Comparison of ENCODE assay signal across 15 cellular contexts in genomic region chr1:243712242-243712641, GRCh38.
A peak's percentile ranks its signal among the peaks of the same experiment; 100 is the strongest.
DNase-seq lines count a peak whose midpoint lies in the region; ATAC-seq, FAIRE-seq and TF ChIP-seq lines count a peak whose summit lies in the region.
"Had no signal": no experiment of that assay in that cellular context is flagged by ENCODE, and none has a peak within 500 bp of the region (broad histone marks: within the 10 kb centered on the region; RNA-seq: fewer than 3 reads in every experiment).

No MANE protein-coding gene starts in this region.

- BruUV-seq in HepG2 (replicated peaks; lab: Mats Ljungman, UMichigan): no TSS peak

- TF ChIP-seq EP300 in HepG2 (IDR thresholded peaks at IDR 0.05; ENCODE audit: low read depth in 2 of 2, low read length in 2 of 2) (no peak), HepG2 (CRISPR knock-in tag; IDR thresholded peaks at IDR 0.05; ENCODE audit: borderline replicate concordance) (no peak)

- ATAC-seq in HepG2 (no peak), GM18861 (IDR thresholded peaks at IDR 0.05; ENCODE audit: unreplicated experiment) (no peak)
- no peak for ATAC-seq in naive thymus-derived CD4-positive, alpha-beta T cell
- ATAC-seq in activated CD8-positive, alpha-beta memory T cell treated with anti-CD3 and anti-CD28 coated beads, Interleukin-2, amount 10 ng/mL, durations not matched to agents 7 days and 5 days: no peak

- no peak for TF ChIP-seq RAD21 in liver (IDR thresholded peaks at IDR 0.05)
- TF ChIP-seq RAD21 in HepG2 (CRISPR knock-in tag; IDR thresholded peaks at IDR 0.05): no peak

- H3K9ac ChIP-seq in liver (ENCODE audit: low read depth in 1 of 2, low read length in 2 of 2): no peak overlapping the region
- H3K9ac ChIP-seq in HepG2 (ENCODE audit: insufficient read depth, low read depth, low read length): no peak overlapping the region
- H3K9ac ChIP-seq in endodermal cell (ENCODE audit: extremely low read depth, low read length, poor library complexity, severe bottlenecking): no peak overlapping the region

- H4K20me1 ChIP-seq in HepG2 (ENCODE audit: insufficient read depth, low read length): no peaks in the 10 kb centered on the region

- H3K27me3 Mint-ChIP-seq in endodermal cell (ENCODE audit: insufficient read depth): no peaks in the 10 kb centered on the region
- no peaks in the 10 kb centered on the region for H3K27me3 Mint-ChIP-seq in naive thymus-derived CD4-positive, alpha-beta T cell
- no peaks in the 10 kb centered on the region for H3K27me3 Mint-ChIP-seq in activated CD8-positive, alpha-beta memory T cell treated with anti-CD3 and anti-CD28 coated beads, Interleukin-2, amount 10 ng/mL, durations not matched to agents 7 days and 5 days
- H3K27me3 Mint-ChIP-seq: CD8-positive, alpha-beta memory T cell had no signal

- no peaks in the 10 kb centered on the region for H3K9me3 ChIP-seq in liver (ENCODE audit: control insufficient read depth in 4 of 4, low read length in 3 of 4)
- no peaks in the 10 kb centered on the region for H3K9me3 ChIP-seq in HepG2 (ENCODE audit: low read length)
- H3K9me3 ChIP-seq in endodermal cell (ENCODE audit: control insufficient read depth, low read length): no peaks in the 10 kb centered on the region
- no peaks in the 10 kb centered on the region for H3K9me3 ChIP-seq in naive thymus-derived CD4-positive, alpha-beta T cell (ENCODE audit: control insufficient read depth in 2 of 3, low read length in 3 of 3)
- H3K9me3 ChIP-seq: SJCRH30 had no signal

- no peak for TF ChIP-seq CTCF in liver (IDR thresholded peaks at IDR 0.05; ENCODE audit: low read depth, low read length, missing input control)
- TF ChIP-seq CTCF in HepG2 (CRISPR knock-in tag; IDR thresholded peaks at IDR 0.05): no peak
- TF ChIP-seq CTCF in endodermal cell (conservative IDR thresholded peaks at IDR 0.05): no peak

- H3K4me1 ChIP-seq in liver (ENCODE audit: control insufficient read depth in 4 of 4, insufficient read depth in 4 of 4, low read length in 3 of 4): peaks cover 2 to 23% (median 9%) of the 10 kb centered on the region in 4 donors
- peaks cover 9% of the 10 kb centered on the region for H3K4me1 ChIP-seq in HepG2 (ENCODE audit: insufficient read depth, low read length)
- no peaks in the 10 kb centered on the region for H3K4me1 ChIP-seq in endodermal cell (ENCODE audit: control insufficient read depth, insufficient read depth, low read length)
- H3K4me1 ChIP-seq in naive thymus-derived CD4-positive, alpha-beta T cell (ENCODE audit: control insufficient read depth in 2 of 2, insufficient read depth in 2 of 2, low read length in 2 of 2): no peaks in the 10 kb centered on the region

- TF ChIP-seq POLR2A in HepG2 (IDR thresholded peaks at IDR 0.05; ENCODE audit: insufficient read depth in 1 of 2, low read depth in 2 of 2, low read length in 2 of 2): no peak

- H3K36me3 ChIP-seq in liver (ENCODE audit: control insufficient read depth in 4 of 4, insufficient read depth in 3 of 4, low read depth in 1 of 4, low read length in 3 of 4): no peaks in the 10 kb centered on the region
- H3K36me3 ChIP-seq in HepG2 (replicated peaks in 1 of 2; ENCODE audit: control insufficient read depth in 1 of 2, insufficient read depth in 2 of 2, low read length in 2 of 2): no peaks in the 10 kb centered on the region
- H3K36me3 ChIP-seq in endodermal cell (ENCODE audit: control insufficient read depth, insufficient read depth, low read length): no peaks in the 10 kb centered on the region
- no peaks in the 10 kb centered on the region for H3K36me3 ChIP-seq in naive thymus-derived CD4-positive, alpha-beta T cell (ENCODE audit: control insufficient read depth in 2 of 3, insufficient read depth in 3 of 3, low read length in 3 of 3)
- H3K36me3 ChIP-seq: SJCRH30 had no signal

- no peaks in the 10 kb centered on the region for H3K79me2 ChIP-seq in HepG2 (ENCODE audit: insufficient read depth, low read length)

- H3K27me3 ChIP-seq in liver (ENCODE audit: control insufficient read depth in 4 of 4, insufficient read depth in 4 of 4, low read length in 3 of 4) (no peaks in the 10 kb centered on the region), HepG2 (ENCODE audit: control insufficient read depth in 1 of 2, insufficient read depth in 2 of 2, low read length in 2 of 2) (no peaks in the 10 kb centered on the region), endodermal cell (ENCODE audit: control insufficient read depth, insufficient read depth, low read length, poor library complexity, severe bottlenecking) (no peaks in the 10 kb centered on the region)
- no peaks in the 10 kb centered on the region for H3K27me3 ChIP-seq in naive thymus-derived CD4-positive, alpha-beta T cell (ENCODE audit: control insufficient read depth in 2 of 2, insufficient read depth in 2 of 2, low read length in 2 of 2)
- H3K27me3 ChIP-seq: SJCRH30 had no signal

- no peak overlapping the region for H3K4me3 ChIP-seq in liver (ENCODE audit: low read depth in 1 of 3, low read length in 3 of 3)
- H3K4me3 ChIP-seq in HepG2 (replicated peaks in 1 of 3; ENCODE audit: insufficient read depth in 1 of 3, low read depth in 2 of 3, low read length in 3 of 3): no peak overlapping the region
- no peak overlapping the region for H3K4me3 ChIP-seq in endodermal cell (ENCODE audit: low read length)
- H3K4me3 ChIP-seq in naive thymus-derived CD4-positive, alpha-beta T cell (ENCODE audit: low read length): no peak overlapping the region

- intact Hi-C loops in HepG2 (cut with micrococcal nuclease; ENCODE audit: unreplicated experiment): no loop called here
- intact Hi-C loops in naive thymus-derived CD4-positive, alpha-beta T cell (cut with micrococcal nuclease): no loop called here

- H3K27ac ChIP-seq in liver (ENCODE audit: low read depth in 1 of 2, low read length in 2 of 2) (no peak overlapping the region), HepG2 (ENCODE audit: extremely low read length, insufficient read depth, low read length) (no peak overlapping the region), endodermal cell (ENCODE audit: low read depth, low read length) (peak overlapping the region; percentile 98)
- H3K27ac ChIP-seq in naive thymus-derived CD4-positive, alpha-beta T cell (ENCODE audit: low read depth, low read length): no peak overlapping the region

- CTCF ChIA-PET in HepG2 (lab: Yijun Ruan, JAX; ENCODE audit: low intra/inter-chr PET ratio, low total read pairs): no interaction called here
- CTCF ChIA-PET in naive thymus-derived CD4-positive, alpha-beta T cell (lab: Charles Lee): no interaction called here
- CTCF ChIA-PET in activated CD8-positive, alpha-beta memory T cell treated with anti-CD3 and anti-CD28 coated beads, Interleukin-2, amount 10 ng/mL, durations not matched to agents 7 days and 5 days (lab: Charles Lee): no interaction called here

- 58% methylated on average over 5 of the region's 5 CpGs for WGBS in liver
- 12% methylated on average over 5 of the region's 5 CpGs for WGBS in HepG2 (ENCODE audit: low lambda C conversion rate)
- 82 to 85% methylated on average over 2 to 5 of the region's 5 CpGs for WGBS in endodermal cell (ENCODE audit: insufficient coverage in 1 of 2, insufficient read length in 1 of 2), 2 experiments

- peaks cover 12% of the 10 kb centered on the region for H3K4me1 Mint-ChIP-seq in endodermal cell
- peaks cover 5 to 74% (median 54%) of the 10 kb centered on the region in 7 donors for H3K4me1 Mint-ChIP-seq in naive thymus-derived CD4-positive, alpha-beta T cell
- H3K4me1 Mint-ChIP-seq in activated CD8-positive, alpha-beta memory T cell treated with anti-CD3 and anti-CD28 coated beads, Interleukin-2, amount 10 ng/mL, durations not matched to agents 7 days and 5 days: peaks cover 13% of the 10 kb centered on the region

- no peak overlapping the region for H2AFZ ChIP-seq in HepG2 (ENCODE audit: low read length)

- H3K36me3 Mint-ChIP-seq in endodermal cell (ENCODE audit: low read depth): no peaks in the 10 kb centered on the region
- H3K36me3 Mint-ChIP-seq in naive thymus-derived CD4-positive, alpha-beta T cell: no peaks in the 10 kb centered on the region
- no peaks in the 10 kb centered on the region for H3K36me3 Mint-ChIP-seq in activated CD8-positive, alpha-beta memory T cell treated with anti-CD3 and anti-CD28 coated beads, Interleukin-2, amount 10 ng/mL, durations not matched to agents 7 days and 5 days

- no peak overlapping the region for H3K4me2 ChIP-seq in HepG2 (ENCODE audit: low read depth, low read length)

- H3K9me3 Mint-ChIP-seq in endodermal cell: no peaks in the 10 kb centered on the region
- H3K9me3 Mint-ChIP-seq in naive thymus-derived CD4-positive, alpha-beta T cell: no peaks in the 10 kb centered on the region
- H3K9me3 Mint-ChIP-seq in activated CD8-positive, alpha-beta memory T cell treated with anti-CD3 and anti-CD28 coated beads, Interleukin-2, amount 10 ng/mL, durations not matched to agents 7 days and 5 days (ENCODE audit: low read depth): no peaks in the 10 kb centered on the region
- H3K9me3 Mint-ChIP-seq: CD8-positive, alpha-beta memory T cell had no signal

- no peak overlapping the region for H3K27ac Mint-ChIP-seq in endodermal cell
- H3K27ac Mint-ChIP-seq in naive thymus-derived CD4-positive, alpha-beta T cell: no peak overlapping the region
- no peak overlapping the region for H3K27ac Mint-ChIP-seq in activated CD8-positive, alpha-beta memory T cell treated with anti-CD3 and anti-CD28 coated beads, Interleukin-2, amount 10 ng/mL, durations not matched to agents 7 days and 5 days
- H3K27ac Mint-ChIP-seq: CD8-positive, alpha-beta memory T cell had no signal

- FAIRE-seq in HepG2 (lab: Jason Lieb, UNC): no peak
- FAIRE-seq: GM12892 had no signal

- no peak overlapping the region for H3K4me3 Mint-ChIP-seq in endodermal cell
- H3K4me3 Mint-ChIP-seq in naive thymus-derived CD4-positive, alpha-beta T cell: no peak overlapping the region
- H3K4me3 Mint-ChIP-seq in activated CD8-positive, alpha-beta memory T cell treated with anti-CD3 and anti-CD28 coated beads, Interleukin-2, amount 10 ng/mL, durations not matched to agents 7 days and 5 days: no peak overlapping the region
- H3K4me3 Mint-ChIP-seq: CD8-positive, alpha-beta memory T cell had no signal

- DNase-seq in HepG2 (ENCODE audit: low spot score): no peak
- no peak for DNase-seq in endodermal cell
- DNase-seq in midbrain (lab: John Stamatoyannopoulos, UW): peak; percentile 17
- DNase-seq in naive thymus-derived CD4-positive, alpha-beta T cell: no peak
- DNase-seq in activated CD8-positive, alpha-beta memory T cell treated with anti-CD3 and anti-CD28 coated beads, Interleukin-2, amount 10 ng/mL, durations not matched to agents 7 days and 5 days: no peak
- DNase-seq: ACHN, C1 segment of cervical spinal cord, DMS79, KBM-7, NCI-H510A, SJCRH30 had no signal

- POLR2A ChIA-PET in HepG2 (lab: Yijun Ruan, JAX): no interaction called here
- POLR2A ChIA-PET in naive thymus-derived CD4-positive, alpha-beta T cell (lab: Charles Lee): no interaction called here

- in situ Hi-C loops in HepG2 (cut with HindIII; ENCODE audit: extremely low pct_ligation_motif_present, low pct_unique_long_range_greater_than_20kb): loop anchor here (10.0 kb wide), 1 partner anchor 563 kb away; no protein-coding TSS in a partner anchor

TF ChIP-seq in liver, 16 proteins besides CTCF, POLR2A, EP300 and RAD21 (continues in another document):
- TF ChIP-seq GABPA (IDR thresholded peaks at IDR 0.05 in 1 of 2, conservative IDR thresholded peaks at IDR 0.05 in 1 of 2) (no peak), RXRA (IDR thresholded peaks at IDR 0.05) (peak in 1 of 2 donors; percentile 42)

TF ChIP-seq in HepG2, 621 proteins besides CTCF, POLR2A, EP300 and RAD21:
- TF ChIP-seq ARNT2 (CRISPR knock-in tag; IDR thresholded peaks at IDR 0.05; ENCODE audit: low read depth): no peak
